9 cellular contexts compared by ENCODE assay signal in the genomic region with DNA sequence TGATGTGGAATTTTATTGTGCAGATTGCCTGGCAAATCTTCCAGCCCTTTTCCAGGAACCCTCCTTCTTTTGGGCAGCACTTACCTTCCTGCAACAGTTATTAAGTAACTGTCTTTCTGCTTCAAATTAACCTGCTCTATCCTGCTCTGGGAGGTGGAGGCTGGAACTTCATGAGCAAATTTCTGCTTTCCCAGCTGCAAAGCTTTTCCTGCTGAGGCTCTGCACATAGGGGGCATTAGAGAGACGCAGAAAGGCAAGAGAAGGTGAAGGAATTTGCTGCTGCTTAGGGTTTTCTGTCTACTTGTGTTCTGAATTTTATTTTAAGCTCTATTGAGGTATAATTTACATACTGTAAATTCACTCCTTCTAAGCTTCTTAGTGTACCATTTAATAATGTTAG.
DNase-seq lines count a peak whose midpoint lies in the region; ATAC-seq, FAIRE-seq and TF ChIP-seq lines count a peak whose summit lies in the region.
"Had no signal": no experiment of that assay in that cellular context is flagged by ENCODE, and none has a peak within 500 bp of the region (broad histone marks: within the 10 kb centered on the region; RNA-seq: fewer than 3 reads in every experiment).

No MANE protein-coding gene starts in this region.

- H3K9me1 ChIP-seq in K562 (ENCODE audit: control insufficient read depth, insufficient read depth, low read length), result no peaks in the 10 kb centered on the region

- no peaks in the 10 kb centered on the region for H3K9me3 Mint-ChIP-seq in CD8-positive, alpha-beta T cell

- H3K4me1 Mint-ChIP-seq in CD8-positive, alpha-beta T cell (ENCODE audit: low read depth), result peaks cover 16% of the 10 kb centered on the region

- H3K27ac Mint-ChIP-seq in CD8-positive, alpha-beta T cell, result no peak overlapping the region

- no peak overlapping the region for H3K4me2 ChIP-seq in K562 (ENCODE audit: insufficient read depth, low read length)
- H3K4me2 ChIP-seq in HepG2 (ENCODE audit: low read depth, low read length), result no peak overlapping the region

- H3K36me3 ChIP-seq in K562 (ENCODE audit: control insufficient read depth, insufficient read depth, low read length), result no peaks in the 10 kb centered on the region
- H3K36me3 ChIP-seq in HepG2 (replicated peaks in 1 of 2; ENCODE audit: control insufficient read depth in 1 of 2, insufficient read depth in 2 of 2, low read length in 2 of 2), result no peaks in the 10 kb centered on the region
- H3K36me3 ChIP-seq in CD8-positive, alpha-beta T cell (ENCODE audit: insufficient read depth, low read length), result no peaks in the 10 kb centered on the region

- CTCF ChIA-PET in K562 (lab: Yijun Ruan, JAX; ENCODE audit: low intra/inter-chr PET ratio), result no interaction called here
- CTCF ChIA-PET in HepG2 (lab: Yijun Ruan, JAX; ENCODE audit: low intra/inter-chr PET ratio, low total read pairs), result interaction anchor here (1.5 kb wide), 1 partner anchor 587 kb away, joined by 3 read pairs; no protein-coding TSS in a partner anchor
- CTCF ChIA-PET in CD8-positive, alpha-beta T cell (lab: Charles Lee), result interaction anchor here (0.7 kb wide), 1 partner anchor 586 kb away, joined by 3 read pairs; no protein-coding TSS in a partner anchor

- POLR2A ChIA-PET in K562 (lab: Yijun Ruan, JAX) (interaction anchor here (0.7 kb wide), 1 partner anchor 505 kb away, joined by 3 read pairs; no protein-coding TSS in a partner anchor), HepG2 (lab: Yijun Ruan, JAX) (no interaction called here)
- POLR2A ChIA-PET in CD8-positive, alpha-beta T cell (lab: Charles Lee), result interaction anchor here (1.1 kb wide), 1 partner anchor 51 kb away, joined by 3 read pairs; no protein-coding TSS in a partner anchor

- no peak for TF ChIP-seq EP300 in K562 (IDR thresholded peaks at IDR 0.05; ENCODE audit: low read length)
- TF ChIP-seq EP300 in HepG2 (IDR thresholded peaks at IDR 0.05; ENCODE audit: low read depth in 2 of 2, low read length in 2 of 2), result no peak
- no peak for TF ChIP-seq EP300 in HepG2 (CRISPR knock-in tag; IDR thresholded peaks at IDR 0.05; ENCODE audit: borderline replicate concordance)

- H3K4me3 ChIP-seq in K562, result no peak overlapping the region
- no peak overlapping the region for H3K4me3 ChIP-seq in HepG2 (replicated peaks in 1 of 3; ENCODE audit: insufficient read depth in 1 of 3, low read depth in 2 of 3, low read length in 3 of 3)
- H3K4me3 ChIP-seq in CD8-positive, alpha-beta T cell (ENCODE audit: low read depth, low read length), result no peak overlapping the region

- H3K4me3 Mint-ChIP-seq in CD8-positive, alpha-beta T cell, result no peak overlapping the region

- H3K9ac ChIP-seq in K562 (ENCODE audit: insufficient read depth in 1 of 2, low read depth in 2 of 2, low read length in 2 of 2) (no peak overlapping the region), HepG2 (ENCODE audit: insufficient read depth, low read depth, low read length) (no peak overlapping the region)

- DNase-seq in LoVo (ENCODE audit: low spot score) (peak; percentile 29), K562 (ENCODE audit: extremely low read depth in 1 of 4, low spot score in 3 of 4) (peak in 2 of 4 experiments; percentile 11 to 29), HepG2 (ENCODE audit: low spot score) (peak; percentile 57)
- DNase-seq in CD8-positive, alpha-beta T cell, result no peak

- WGBS in K562 (ENCODE audit: insufficient coverage, low coverage, missing lambda C conversion rate), result 7% methylated on average over 1 of the region's 1 CpG
- 0% methylated on average over 1 of the region's 1 CpG for WGBS in HepG2 (ENCODE audit: low lambda C conversion rate)

- H4K20me1 ChIP-seq in K562 (replicated peaks; ENCODE audit: control insufficient read depth, insufficient read depth, low read length), result no peaks in the 10 kb centered on the region
- no peaks in the 10 kb centered on the region for H4K20me1 ChIP-seq in HepG2 (ENCODE audit: insufficient read depth, low read length)

- no peaks in the 10 kb centered on the region for H3K79me2 ChIP-seq in K562 (ENCODE audit: control insufficient read depth, insufficient read depth, low read length)
- no peaks in the 10 kb centered on the region for H3K79me2 ChIP-seq in HepG2 (ENCODE audit: insufficient read depth, low read length)

- in situ Hi-C loops in K562 (cut with MboI) (no loop called here), HepG2 (cut with HindIII; ENCODE audit: extremely low pct_ligation_motif_present, low pct_unique_long_range_greater_than_20kb) (no loop called here)

- peak; percentile 21 to 68 (median 58); a peak in 4 of 6 replicates for TF ChIP-seq CTCF in K562 (IDR thresholded peaks at IDR 0.05 in 2 of 3, conservative IDR thresholded peaks at IDR 0.05 in 1 of 3; ENCODE audit: insufficient read depth in 2 of 3, low read depth in 1 of 3, low read length in 3 of 3)
- TF ChIP-seq CTCF in HepG2 (CRISPR knock-in tag; IDR thresholded peaks at IDR 0.05), result peak; percentile 57
- no peak for TF ChIP-seq CTCF in CD8-positive, alpha-beta T cell (IDR thresholded peaks at IDR 0.05)

- H3K4me1 ChIP-seq in K562 (replicated peaks in 1 of 2; ENCODE audit: control insufficient read depth in 2 of 2, insufficient read depth in 2 of 2, low read length in 2 of 2), result no peaks in the 10 kb centered on the region; a peak in 1 of 5 replicates
- peaks cover 27% of the 10 kb centered on the region for H3K4me1 ChIP-seq in HepG2 (ENCODE audit: insufficient read depth, low read length)
- H3K4me1 ChIP-seq in CD8-positive, alpha-beta T cell (ENCODE audit: insufficient read depth, low read length), result peaks cover 6% of the 10 kb centered on the region

- no peak overlapping the region for H2AFZ ChIP-seq in K562 (ENCODE audit: low read depth, low read length)
- H2AFZ ChIP-seq in HepG2 (ENCODE audit: low read length), result no peak overlapping the region

- intact Hi-C loops in K562 (cut with micrococcal nuclease), result no loop called here
- intact Hi-C loops in HepG2 (cut with micrococcal nuclease; ENCODE audit: unreplicated experiment), result no loop called here
- intact Hi-C loops in CD8-positive, alpha-beta T cell (cut with DNase I, micrococcal nuclease), result no loop called here

- no peak overlapping the region for H3K27ac ChIP-seq in K562 (ENCODE audit: extremely low read depth, low read depth, low read length)
- H3K27ac ChIP-seq in HepG2 (ENCODE audit: extremely low read length, insufficient read depth, low read length), result no peak overlapping the region
- H3K27ac ChIP-seq in CD8-positive, alpha-beta T cell (ENCODE audit: low read depth, low read length), result no peak overlapping the region

- H3K36me3 Mint-ChIP-seq in CD8-positive, alpha-beta T cell, result no peaks in the 10 kb centered on the region

- ATAC-seq in K562, result peak; percentile 70
- peak; percentile 83 for ATAC-seq in HepG2
- ATAC-seq in GM19023 (IDR thresholded peaks at IDR 0.05; ENCODE audit: unreplicated experiment), result no peak
- no peak for ATAC-seq in GM18519 (IDR thresholded peaks at IDR 0.05; ENCODE audit: low FRiP score, unreplicated experiment)
- ATAC-seq in GM18505 (IDR thresholded peaks at IDR 0.05; ENCODE audit: unreplicated experiment), result no peak
- ATAC-seq in CD8-positive, alpha-beta T cell, result no peak

- BruUV-seq in K562 (replicated peaks; lab: Mats Ljungman, UMichigan), result no TSS peak
- BruUV-seq in HepG2 (replicated peaks; lab: Mats Ljungman, UMichigan), result no TSS peak

- TF ChIP-seq RAD21 in K562 (CRISPR knock-in tag; conservative IDR thresholded peaks at IDR 0.05 in 1 of 2, IDR thresholded peaks at IDR 0.05 in 1 of 2) (peak in 1 of 2 experiments; percentile 55; a peak in 2 of 4 replicates), HepG2 (CRISPR knock-in tag; IDR thresholded peaks at IDR 0.05) (peak; percentile 50)

- H3K27me3 ChIP-seq in K562 (ENCODE audit: control insufficient read depth in 2 of 2, insufficient read depth in 2 of 2, low read length in 2 of 2), result peaks cover 0 to 10% of the 10 kb centered on the region in 2 experiments; a peak in 2 of 5 replicates
- peaks cover 0 to 3% of the 10 kb centered on the region in 2 experiments; a peak in 2 of 5 replicates for H3K27me3 ChIP-seq in HepG2 (ENCODE audit: control insufficient read depth in 1 of 2, insufficient read depth in 2 of 2, low read length in 2 of 2)
- no peaks in the 10 kb centered on the region for H3K27me3 ChIP-seq in CD8-positive, alpha-beta T cell (ENCODE audit: insufficient read depth, low read length)

- FAIRE-seq in G401.6 (lab: Jason Lieb, UNC) (peak; percentile 42), K562 (lab: Jason Lieb, UNC) (no peak), HepG2 (lab: Jason Lieb, UNC) (peak; percentile 70)
- FAIRE-seq: TTC549 had no signal

- H3K9me3 ChIP-seq in K562 (replicated peaks; ENCODE audit: control insufficient read depth, insufficient read depth, low read depth, low read length) (no peaks in the 10 kb centered on the region), HepG2 (ENCODE audit: low read length) (no peaks in the 10 kb centered on the region)
- no peaks in the 10 kb centered on the region for H3K9me3 ChIP-seq in CD8-positive, alpha-beta T cell (ENCODE audit: low read length)

- H3K27me3 Mint-ChIP-seq in CD8-positive, alpha-beta T cell (ENCODE audit: low read depth), result peaks cover 5% of the 10 kb centered on the region

- TF ChIP-seq POLR2A in K562 (conservative IDR thresholded peaks at IDR 0.05), result no peak
- no peak for TF ChIP-seq POLR2A in HepG2 (IDR thresholded peaks at IDR 0.05; ENCODE audit: insufficient read depth in 1 of 2, low read depth in 2 of 2, low read length in 2 of 2)
- no peak for TF ChIP-seq POLR2A in GM18505 (IDR thresholded peaks at IDR 0.05; ENCODE audit: borderline replicate concordance, extremely low read depth, insufficient read depth, insufficient read length)

TF ChIP-seq in K562, 482 proteins besides CTCF, POLR2A, EP300 and RAD21 (continues in another document):
- TF ChIP-seq, protein P1, sequence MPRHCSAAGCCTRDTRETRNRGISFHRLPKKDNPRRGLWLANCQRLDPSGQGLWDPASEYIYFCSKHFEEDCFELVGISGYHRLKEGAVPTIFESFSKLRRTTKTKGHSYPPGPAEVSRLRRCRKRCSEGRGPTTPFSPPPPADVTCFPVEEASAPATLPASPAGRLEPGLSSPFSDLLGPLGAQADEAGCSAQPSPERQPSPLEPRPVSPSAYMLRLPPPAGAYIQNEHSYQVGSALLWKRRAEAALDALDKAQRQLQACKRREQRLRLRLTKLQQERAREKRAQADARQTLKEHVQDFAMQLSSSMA (CRISPR knock-in tag; IDR thresholded peaks at IDR 0.05), result no peak
- no peak for TF ChIP-seq TAF1 (IDR thresholded peaks at IDR 0.05; ENCODE audit: control insufficient read depth, extremely low read depth, insufficient read depth, low read length, severe bottlenecking)
- TF ChIP-seq PHF21A (IDR thresholded peaks at IDR 0.05; ENCODE audit: borderline replicate concordance, low read depth), result no peak

Comparison
In these comparisons a context has a peak if more than half of its experiments do, and no peak if none do; other contexts are left out.
1. DNase-seq: peak in LoVo (single experiment) and HepG2 (single experiment); none in CD8-positive, alpha-beta T cell (0 of 7).
2. ATAC-seq: peak in K562 (single experiment) and HepG2 (single experiment); none in GM19023 (single experiment), GM18519 (single experiment), GM18505 (single experiment) and CD8-positive, alpha-beta T cell (single experiment).